In genomic region chr3:128051837-128052766, GRCh38 we compare ENCODE assay signal across 8 cellular contexts. TPM values are rescaled to one million over a fixed set of nuclear protein-coding genes. Genes with fewer than 3 reads are reported as not detected.
DNase-seq lines count a peak whose midpoint lies in the region; ATAC-seq and TF ChIP-seq lines count a peak whose summit lies in the region.

Gene SEC61A1, plus strand, starts transcription at chr3:128052437. Its CDS starts 116 bp downstream, at chr3:128052553.

- H3K4me1 ChIP-seq in colonic mucosa: peaks cover 18% of the 10 kb centered on the region

- H3K4me3 ChIP-seq in BJ (ENCODE audit: low read depth, low read length): peak within 1 kb of the TSS; percentile 99
- H3K4me3 ChIP-seq in colonic mucosa: peak within 1 kb of the TSS; percentile 91

- DNase-seq in BJ (ENCODE audit: low read depth): peak; percentile 69
- peak; percentile 88 to 99 for DNase-seq in NCI-H526 (lab: John Stamatoyannopoulos, UW)
- DNase-seq in activated CD4-positive, alpha-beta T cell treated with anti-CD3 and anti-CD28 coated beads for 48 hours: peak; percentile 97
- DNase-seq in colonic mucosa: peak; percentile 95
- peak; percentile 96 to 97 for DNase-seq in left colon
- DNase-seq in stimulated activated CD4-positive, alpha-beta T cell treated with anti-CD3 and anti-CD28 coated beads, Interleukin-1b, Interleukin-23, amount 100 ng/mL, for 4 hours (ENCODE audit: low read depth in 2 of 2): peak; percentile 95

- intact Hi-C loops in colonic mucosa (cut with DNase I): no loop called here
- intact Hi-C loops in left colon (cut with DNase I, micrococcal nuclease): no loop called here

- TF ChIP-seq CTCF in BJ (IDR thresholded peaks at IDR 0.05; ENCODE audit: insufficient read depth, low read depth, low read length) (no peak), colonic mucosa (IDR thresholded peaks at IDR 0.05) (no peak)

- peaks cover 8% of the 10 kb centered on the region for H3K36me3 ChIP-seq in BJ (ENCODE audit: control insufficient read depth, insufficient read depth, low read length)
- peaks cover 10% of the 10 kb centered on the region for H3K36me3 ChIP-seq in colonic mucosa

- no peaks in the 10 kb centered on the region for H3K9me3 ChIP-seq in colonic mucosa

- H3K27me3 ChIP-seq in BJ (ENCODE audit: control insufficient read depth, insufficient read depth, low read length) (no peaks in the 10 kb centered on the region), colonic mucosa (no peaks in the 10 kb centered on the region)

- peak; percentile 98 for ATAC-seq in GM19324 (IDR thresholded peaks at IDR 0.05; ENCODE audit: low FRiP score, unreplicated experiment)
- peak; percentile 74 for ATAC-seq in HG03469 (IDR thresholded peaks at IDR 0.05; ENCODE audit: unreplicated experiment)
- ATAC-seq in left colon: peak; percentile 91

- peak within 1 kb of the TSS; percentile 93 to 99 for H3K9ac ChIP-seq in colonic mucosa (ENCODE audit: low read depth in 2 of 2, low read length in 2 of 2)

- CTCF ChIA-PET in BJ (lab: Yijun Ruan, JAX): no interaction called here

- POLR2A ChIA-PET in BJ (lab: Charles Lee): interaction anchor here (0.5 kb wide), 1 partner anchor 24 kb away, joined by 4 read pairs; no protein-coding TSS in a partner anchor

- peak within 1 kb of the TSS; percentile 93 for H3K27ac ChIP-seq in colonic mucosa

RNA-seq across cellular contexts. Expression of gene SEC61A1, which starts in this region (rescaled TPM):
- 458 and 510 TPM in 2 replicates for polyA plus RNA-seq in BJ (2011; rRNA removed)
- 407 and 730 TPM in 2 replicates for polyA minus RNA-seq in BJ (2011; rRNA and poly(A)+ RNA removed)
- total RNA-seq in colonic mucosa (100 to 1,000 TPM; 184 to 250 TPM), left colon (100 to 1,000 TPM; 142 to 158 TPM)

Comparison
In these comparisons a context has a peak if more than half of its experiments do, and no peak if none do; other contexts are left out.
1. Peak in every context shown above with its lines: DNase-seq, ATAC-seq, H3K4me3 ChIP-seq and H3K27ac ChIP-seq.